In the genomic region with DNA sequence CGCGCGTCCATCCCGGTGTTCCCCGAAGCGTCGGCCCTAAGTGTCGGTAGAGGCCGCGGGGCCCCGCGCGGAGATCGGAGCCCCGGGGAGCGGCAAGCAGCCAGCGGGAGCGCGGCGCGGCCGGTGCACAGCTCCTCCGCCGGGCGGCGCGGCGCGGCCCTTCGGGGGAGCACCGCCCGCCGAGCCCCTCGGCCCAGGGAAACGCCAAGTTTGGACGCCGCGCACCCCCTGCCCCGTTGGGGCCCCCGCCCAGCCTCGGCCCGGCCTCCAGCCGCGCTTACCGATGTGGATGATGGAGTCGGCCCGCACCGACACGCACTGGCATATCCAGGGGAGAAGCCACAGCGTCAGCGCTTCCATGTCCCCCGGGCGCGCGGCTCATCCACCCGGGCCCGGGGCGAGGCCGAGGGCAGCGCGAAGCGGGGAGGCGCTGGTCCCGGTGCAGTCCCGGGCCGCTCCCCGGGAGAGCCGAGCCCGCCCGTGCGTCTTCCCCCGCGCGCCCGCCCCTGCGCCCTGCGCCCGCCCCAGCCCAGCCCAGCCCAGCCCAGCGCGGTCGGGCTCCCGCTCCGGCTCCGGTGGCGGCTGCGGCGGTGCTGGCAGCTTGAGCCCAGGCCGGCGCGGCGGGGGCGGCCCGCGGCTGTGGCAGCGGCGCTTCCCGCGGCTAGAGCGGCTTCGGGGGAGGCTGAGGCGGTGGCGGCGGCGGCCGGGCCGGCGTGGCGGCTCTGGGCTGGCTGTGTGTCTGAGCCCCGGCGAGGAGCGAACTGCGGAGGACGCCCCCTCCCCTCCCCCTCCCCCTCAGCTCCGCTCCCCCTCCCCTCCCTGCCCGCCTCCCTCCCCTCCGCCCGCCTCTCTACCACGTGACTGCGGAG, we compare ENCODE assay signal across 8 cellular contexts. TPM values are rescaled to one million over a fixed set of nuclear protein-coding genes. Genes with fewer than 3 reads are reported as not detected.
DNase-seq lines count a peak whose midpoint lies in the region; ATAC-seq and TF ChIP-seq lines count a peak whose summit lies in the region.

A gene (minus strand): TSS at position 763 of the 869 bp plus-strand sequence.

- peak within 1 kb of the TSS; percentile 25 for H3K4me3 Mint-ChIP-seq in central memory CD8-positive, alpha-beta T cell
- H3K4me3 Mint-ChIP-seq in stimulated activated naive CD8-positive, alpha-beta T cell treated with anti-CD3 and anti-CD28 coated beads, Interleukin-15, amount 100 ng/mL, for 72 hours, result peak within 1 kb of the TSS; percentile 66 to 73

- peak within 1 kb of the TSS; percentile 9 to 44 for H3K4me3 ChIP-seq in left lung

- peaks cover 8 to 50% of the 10 kb centered on the region in 2 donors for H3K4me1 ChIP-seq in left lung

- no peaks in the 10 kb centered on the region for H3K9me3 ChIP-seq in left lung

- ATAC-seq in GM19035 (IDR thresholded peaks at IDR 0.05; ENCODE audit: unreplicated experiment), result peak; percentile 32
- ATAC-seq in central memory CD8-positive, alpha-beta T cell (replicated peaks; ENCODE audit: extremely low read depth, poor library complexity, severe bottlenecking), result peak; percentile 34
- ATAC-seq in left lung, result peak; percentile 32
- peak; percentile 29 for ATAC-seq in stimulated activated naive CD8-positive, alpha-beta T cell treated with anti-CD3 and anti-CD28 coated beads, Interleukin-15, amount 100 ng/mL, for 72 hours
- no peak for ATAC-seq in GM18870 (IDR thresholded peaks at IDR 0.05; ENCODE audit: unreplicated experiment)

- peaks cover 12% of the 10 kb centered on the region for H3K4me1 Mint-ChIP-seq in central memory CD8-positive, alpha-beta T cell
- H3K4me1 Mint-ChIP-seq in stimulated activated naive CD8-positive, alpha-beta T cell treated with anti-CD3 and anti-CD28 coated beads, Interleukin-15, amount 100 ng/mL, for 72 hours, result peaks cover 28% of the 10 kb centered on the region

- DNase-seq in AG08396 (ENCODE audit: low spot score), result peak; percentile 62
- DNase-seq in NCI-H69 (lab: John Stamatoyannopoulos, UW), result peak; percentile 86
- DNase-seq in central memory CD8-positive, alpha-beta T cell (ENCODE audit: low spot score in 2 of 2), result no peak
- peak; percentile 30 to 82 for DNase-seq in left lung
- peak in 1 of 2 donors; percentile 18 for DNase-seq in stimulated activated naive CD8-positive, alpha-beta T cell treated with anti-CD3 and anti-CD28 coated beads, Interleukin-15, amount 100 ng/mL, for 72 hours
- no peak for DNase-seq in NCI-H187 (lab: John Stamatoyannopoulos, UW)

- H3K27ac ChIP-seq in left lung, result no peak within 1 kb of the TSS

- H3K27me3 ChIP-seq in left lung, result peaks cover 54 to 98% of the 10 kb centered on the region in 2 donors

- peaks cover 77% of the 10 kb centered on the region for H3K27me3 Mint-ChIP-seq in central memory CD8-positive, alpha-beta T cell
- peaks cover 91% of the 10 kb centered on the region for H3K27me3 Mint-ChIP-seq in stimulated activated naive CD8-positive, alpha-beta T cell treated with anti-CD3 and anti-CD28 coated beads, Interleukin-15, amount 100 ng/mL, for 72 hours

- H3K36me3 ChIP-seq in left lung, result no peaks in the 10 kb centered on the region

- no peak within 1 kb of the TSS for H3K27ac Mint-ChIP-seq in central memory CD8-positive, alpha-beta T cell (ENCODE audit: low read depth)
- no peak within 1 kb of the TSS for H3K27ac Mint-ChIP-seq in stimulated activated naive CD8-positive, alpha-beta T cell treated with anti-CD3 and anti-CD28 coated beads, Interleukin-15, amount 100 ng/mL, for 72 hours

- TF ChIP-seq CTCF in left lung (IDR thresholded peaks at IDR 0.05), result no peak

- no peaks in the 10 kb centered on the region for H3K9me3 Mint-ChIP-seq in central memory CD8-positive, alpha-beta T cell
- H3K9me3 Mint-ChIP-seq in stimulated activated naive CD8-positive, alpha-beta T cell treated with anti-CD3 and anti-CD28 coated beads, Interleukin-15, amount 100 ng/mL, for 72 hours, result no peaks in the 10 kb centered on the region

- intact Hi-C loops in left lung (cut with DNase I), result no loop called here

- no peaks in the 10 kb centered on the region for H3K36me3 Mint-ChIP-seq in central memory CD8-positive, alpha-beta T cell (ENCODE audit: insufficient read depth)

RNA-seq across cellular contexts. Expression of the gene that starts here (rescaled TPM):
- total RNA-seq in left lung, result 1 to 10 TPM; 1.1 to 2.6 TPM

Comparison
In these comparisons a context has a peak if more than half of its experiments do, and no peak if none do; other contexts are left out.
1. DNase-seq: peak in AG08396 (single experiment), NCI-H69 (single experiment) and left lung (2 of 2); none in central memory CD8-positive, alpha-beta T cell (0 of 2) and NCI-H187 (0 of 2).